ENCODE assay signal across 12 cellular contexts in genomic region chr6:157898169-157898568, GRCh38.
DNase-seq lines count a peak whose midpoint lies in the region; ATAC-seq and TF ChIP-seq lines count a peak whose summit lies in the region.
"Had no signal": no experiment of that assay in that cellular context is flagged by ENCODE, and none has a peak within 500 bp of the region (broad histone marks: within the 10 kb centered on the region; RNA-seq: fewer than 3 reads in every experiment).

No MANE protein-coding gene starts in this region.

- H3K4me3 ChIP-seq in retinal pigment epithelial cell (ENCODE audit: low read length), result no peak overlapping the region
- H3K4me3 ChIP-seq: hepatocyte had no signal

- no peaks in the 10 kb centered on the region for H3K27me3 Mint-ChIP-seq in activated T-cell treated with anti-CD3 and anti-CD28 coated beads, Interleukin-2, amount 50 U/mL, for 72 hours (ENCODE audit: low read depth)
- no peaks in the 10 kb centered on the region for H3K27me3 Mint-ChIP-seq in MCF 10A (ENCODE audit: insufficient read depth, unreplicated experiment)
- H3K27me3 Mint-ChIP-seq: B cell had no signal

- H3K27ac Mint-ChIP-seq in activated T-cell treated with anti-CD3 and anti-CD28 coated beads, Interleukin-2, amount 50 U/mL, for 72 hours, result no peak overlapping the region
- no peak overlapping the region for H3K27ac Mint-ChIP-seq in MCF 10A (ENCODE audit: low read depth, unreplicated experiment)
- H3K27ac Mint-ChIP-seq: B cell, HFFc6 had no signal

- intact Hi-C loops in MCF 10A (cut with micrococcal nuclease), result no loop called here

- H3K4me3 Mint-ChIP-seq in activated T-cell treated with anti-CD3 and anti-CD28 coated beads, Interleukin-2, amount 50 U/mL, for 72 hours, result no peak overlapping the region
- no peak overlapping the region for H3K4me3 Mint-ChIP-seq in MCF 10A (ENCODE audit: unreplicated experiment)
- H3K4me3 Mint-ChIP-seq: B cell, HFFc6 had no signal

- POLR2A ChIA-PET in MCF 10A (lab: Yijun Ruan, JAX), result no interaction called here

- no TSS peak for BruUV-seq in MCF 10A (replicated peaks; lab: Mats Ljungman, UMichigan)

- H3K4me1 Mint-ChIP-seq in activated T-cell treated with anti-CD3 and anti-CD28 coated beads, Interleukin-2, amount 50 U/mL, for 72 hours (ENCODE audit: low read depth), result peaks cover 20% of the 10 kb centered on the region
- no peaks in the 10 kb centered on the region for H3K4me1 Mint-ChIP-seq in MCF 10A (ENCODE audit: insufficient read depth, unreplicated experiment)

- CTCF ChIA-PET in MCF 10A (lab: Yijun Ruan, JAX), result interaction anchor here (1.6 kb wide), 1 partner anchor 141 kb away, joined by 3 read pairs; no protein-coding TSS in a partner anchor

- DNase-seq in activated T-cell treated with anti-CD3 and anti-CD28 coated beads, Interleukin-2, amount 50 U/mL, for 72 hours, result peak in 1 of 2 donors; percentile 26
- no peak for DNase-seq in activated T-cell treated with anti-CD3 and anti-CD28 coated beads for 4 hours
- peak; percentile 27 for DNase-seq in activated naive CD4-positive, alpha-beta T cell treated with anti-CD3 and anti-CD28 coated beads, Interleukin-2, amount 50 U/mL, for 16 hours
- DNase-seq in globus pallidus (ENCODE audit: low spot score), result peak; percentile 84
- DNase-seq in retinal pigment epithelial cell (ENCODE audit: low read depth), result no peak
- DNase-seq in LoVo (ENCODE audit: low spot score), result no peak
- no peak for DNase-seq in MCF 10A (ENCODE audit: unreplicated experiment)
- DNase-seq: HFFc6; stimulated activated CD8-positive, alpha-beta memory T cell treated with anti-CD3 and anti-CD28 coated beads, Interleukin-4, amount 100 ng/mL, for 48 hours had no signal

- no peaks in the 10 kb centered on the region for H3K9me3 Mint-ChIP-seq in activated T-cell treated with anti-CD3 and anti-CD28 coated beads, Interleukin-2, amount 50 U/mL, for 72 hours
- H3K9me3 Mint-ChIP-seq in MCF 10A (ENCODE audit: unreplicated experiment), result no peaks in the 10 kb centered on the region
- H3K9me3 Mint-ChIP-seq: HFFc6 had no signal

- ATAC-seq in activated T-cell treated with anti-CD3 and anti-CD28 coated beads, Interleukin-2, amount 50 U/mL, for 72 hours (replicated peaks in 1 of 2), result peak; percentile 39 to 50
- ATAC-seq in GM18861 (IDR thresholded peaks at IDR 0.05; ENCODE audit: unreplicated experiment), result no peak

- H3K36me3 Mint-ChIP-seq in activated T-cell treated with anti-CD3 and anti-CD28 coated beads, Interleukin-2, amount 50 U/mL, for 72 hours (ENCODE audit: insufficient read depth in 2 of 2), result peaks cover 10 to 22% of the 10 kb centered on the region in 2 donors
- peaks cover 74% of the 10 kb centered on the region for H3K36me3 Mint-ChIP-seq in MCF 10A (ENCODE audit: insufficient read depth, unreplicated experiment)

- TF ChIP-seq CTCF in retinal pigment epithelial cell (conservative IDR thresholded peaks at IDR 0.05; ENCODE audit: low read depth, low read length), result peak; percentile 6
- TF ChIP-seq CTCF in MCF 10A (IDR thresholded peaks at IDR 0.05; ENCODE audit: unreplicated experiment), result no peak

Comparison
In these comparisons a context has a peak if more than half of its experiments do, and no peak if none do; other contexts are left out.
1. DNase-seq: peak in activated naive CD4-positive, alpha-beta T cell treated with anti-CD3 and anti-CD28 coated beads, Interleukin-2, amount 50 U/mL, for 16 hours (single experiment) and globus pallidus (single experiment); none in activated T-cell treated with anti-CD3 and anti-CD28 coated beads for 4 hours (single experiment), retinal pigment epithelial cell (single experiment), LoVo (single experiment) and MCF 10A (single experiment).